Comparison of ENCODE assay signal across 18 cellular contexts in the genomic region with DNA sequence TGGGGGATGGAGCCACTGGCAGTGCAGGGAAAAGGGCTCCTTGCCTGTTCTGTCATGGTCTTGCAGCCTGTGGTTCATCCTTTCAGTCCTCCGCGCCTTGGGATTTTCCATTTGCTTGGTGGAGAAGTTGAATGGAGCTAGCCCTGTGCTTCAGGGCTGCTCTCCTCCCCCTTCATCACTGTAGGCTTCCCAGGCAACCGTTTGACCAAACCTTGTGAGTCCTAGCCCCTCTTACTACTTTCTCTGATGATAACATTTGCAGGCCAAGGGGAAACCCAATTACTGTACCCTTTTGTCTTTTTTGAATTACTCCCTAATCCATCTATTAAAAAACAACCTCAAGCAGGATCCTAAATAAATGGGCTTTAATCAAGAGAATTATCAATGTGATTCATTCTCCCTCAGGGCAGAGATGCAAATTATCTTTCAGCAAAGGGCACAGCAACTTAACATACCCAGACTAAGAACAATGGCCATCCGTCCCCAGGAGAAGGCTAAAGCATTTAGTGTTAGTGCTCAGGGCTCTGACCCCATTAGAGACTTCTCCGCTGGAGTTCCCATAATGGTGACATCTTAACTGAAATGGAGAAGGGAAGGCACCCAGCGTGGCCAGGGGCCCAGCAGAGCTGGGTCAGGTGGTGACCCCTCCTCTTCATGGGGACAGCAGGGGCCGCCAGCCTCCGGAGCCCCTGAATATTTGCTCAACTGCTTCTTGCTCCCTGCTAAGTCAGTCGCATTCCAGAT. TPM values are rescaled to one million over a fixed set of nuclear protein-coding genes. Genes with fewer than 3 reads are reported as not detected.
DNase-seq lines count a peak whose midpoint lies in the region; ATAC-seq and TF ChIP-seq lines count a peak whose summit lies in the region.
"Had no signal": no experiment of that assay in that cellular context is flagged by ENCODE, and none has a peak within 500 bp of the region (broad histone marks: within the 10 kb centered on the region; RNA-seq: fewer than 3 reads in every experiment).

No MANE protein-coding gene starts in this region.

- H3K9me3 Mint-ChIP-seq in activated CD4-positive, alpha-beta T cell treated with anti-CD3 and anti-CD28 coated beads for 36 hours (ENCODE audit: low read depth): no peaks in the 10 kb centered on the region
- H3K9me3 Mint-ChIP-seq: T-cell had no signal

- H3K36me3 Mint-ChIP-seq in activated CD4-positive, alpha-beta T cell treated with anti-CD3 and anti-CD28 coated beads for 36 hours (ENCODE audit: low read depth): no peaks in the 10 kb centered on the region
- H3K36me3 Mint-ChIP-seq: T-cell had no signal

- no peak overlapping the region for H3K27ac ChIP-seq in HEK293 (ENCODE audit: extremely low read depth, low read depth, low read length)
- H3K27ac ChIP-seq: pancreas, testis, WERI-Rb-1 had no signal

- no peaks in the 10 kb centered on the region for H3K4me1 ChIP-seq in HEK293 (ENCODE audit: control insufficient read depth, insufficient read depth, low read length)
- H3K4me1 ChIP-seq in iPS-15b (ENCODE audit: control insufficient read depth, insufficient read depth, low read length): peaks cover 9% of the 10 kb centered on the region
- H3K4me1 ChIP-seq: pancreas had no signal

- no peak overlapping the region for H3K27ac Mint-ChIP-seq in activated CD4-positive, alpha-beta T cell treated with anti-CD3 and anti-CD28 coated beads for 36 hours
- H3K27ac Mint-ChIP-seq: B cell, T-cell had no signal

- CTCF ChIA-PET in HEK293 (lab: Yijun Ruan, JAX): no interaction called here
- CTCF ChIA-PET in activated CD4-positive, alpha-beta T cell treated with anti-CD3 and anti-CD28 coated beads for 36 hours (lab: Charles Lee): no interaction called here

- H3K36me3 ChIP-seq in HEK293 (ENCODE audit: control insufficient read depth in 2 of 2, insufficient read depth in 1 of 2, low read length in 2 of 2) (no peaks in the 10 kb centered on the region), iPS-15b (ENCODE audit: control insufficient read depth, insufficient read depth, low read length) (no peaks in the 10 kb centered on the region)
- H3K36me3 ChIP-seq: pancreas, WERI-Rb-1 had no signal

- no peaks in the 10 kb centered on the region for H3K4me1 Mint-ChIP-seq in activated CD4-positive, alpha-beta T cell treated with anti-CD3 and anti-CD28 coated beads for 36 hours
- H3K4me1 Mint-ChIP-seq: B cell, T-cell had no signal

- peak; percentile 51 for DNase-seq in SK-MEL-5 (ENCODE audit: low read depth, low spot score)
- DNase-seq in smooth muscle cell of the brain vasculature (ENCODE audit: low read depth, low spot score): peak; percentile 32
- no peak for DNase-seq in sciatic nerve (ENCODE audit: low spot score)
- no peak for DNase-seq in activated CD4-positive, alpha-beta T cell treated with anti-CD3 and anti-CD28 coated beads for 36 hours
- no peak for DNase-seq in stimulated activated naive CD4-positive, alpha-beta T cell treated with Interleukin-2 at 50 U/mL for 16 hours (lab: John Stamatoyannopoulos, UW)
- DNase-seq: GOT3; hypothalamus; NCI-H1436; NCI-H345; pancreas; stimulated activated CD4-positive, alpha-beta T cell treated with anti-CD3 and anti-CD28 coated beads, Interleukin-4, amount 100 ng/mL, for 4 hours; stimulated activated CD8-positive, alpha-beta memory T cell treated with anti-CD3 and anti-CD28 coated beads, Interleukin-4, amount 100 ng/mL, for 48 hours; T-cell; testis; WERI-Rb-1 had no signal

- ATAC-seq in sciatic nerve: no peak
- no peak for ATAC-seq in activated CD4-positive, alpha-beta T cell treated with anti-CD3 and anti-CD28 coated beads for 36 hours
- ATAC-seq: pancreas, T-cell had no signal

- H3K4me3 ChIP-seq in HEK293 (ENCODE audit: low read depth, low read length): no peak overlapping the region
- H3K4me3 ChIP-seq in iPS-15b (ENCODE audit: low read depth, low read length): peak overlapping the region; percentile 4
- H3K4me3 ChIP-seq: pancreas, testis had no signal

- in situ Hi-C loops in SK-MEL-5 (cut with HindIII; ENCODE audit: low pct_unique_long_range_greater_than_20kb, low sequenced_read_pairs): no loop called here

- TF ChIP-seq CTCF in HEK293 (tag by site-specific recombination; IDR thresholded peaks at IDR 0.05): no peak

- POLR2A ChIA-PET in HEK293 (lab: Yijun Ruan, JAX): interaction anchor here (1.4 to 1.6 kb wide), 2 partner anchors 35 to 36 kb away, joined by 3 to 4 read pairs; no protein-coding TSS in a partner anchor
- POLR2A ChIA-PET in activated CD4-positive, alpha-beta T cell treated with anti-CD3 and anti-CD28 coated beads for 36 hours (lab: Charles Lee): no interaction called here

- intact Hi-C loops in sciatic nerve (cut with DNase I): no loop called here
- intact Hi-C loops in activated CD4-positive, alpha-beta T cell treated with anti-CD3 and anti-CD28 coated beads for 36 hours (cut with DNase I, micrococcal nuclease): no loop called here

- H3K9ac ChIP-seq in iPS-15b (ENCODE audit: low read depth, low read length): no peak overlapping the region

- H3K4me3 Mint-ChIP-seq in activated CD4-positive, alpha-beta T cell treated with anti-CD3 and anti-CD28 coated beads for 36 hours: no peak overlapping the region
- H3K4me3 Mint-ChIP-seq: B cell, T-cell had no signal

- H3K27me3 Mint-ChIP-seq in activated CD4-positive, alpha-beta T cell treated with anti-CD3 and anti-CD28 coated beads for 36 hours: no peaks in the 10 kb centered on the region
- H3K27me3 Mint-ChIP-seq: T-cell had no signal

- H3K27me3 ChIP-seq in iPS-15b (ENCODE audit: control insufficient read depth, insufficient read depth, low read length): peaks cover 18% of the 10 kb centered on the region
- H3K27me3 ChIP-seq: pancreas, testis had no signal

- H3K9me3 ChIP-seq in HEK293 (ENCODE audit: control insufficient read depth, insufficient read depth, low read depth, low read length) (no peaks in the 10 kb centered on the region), iPS-15b (ENCODE audit: control insufficient read depth, insufficient read depth, low read length) (no peaks in the 10 kb centered on the region)
- H3K9me3 ChIP-seq: pancreas, testis had no signal

TF ChIP-seq in HEK293, 187 proteins besides CTCF, POLR2A, EP300 and RAD21:
- peak; percentile 34 for TF ChIP-seq ZIC2 (tag by site-specific recombination; IDR thresholded peaks at IDR 0.05)
- TF ChIP-seq ZNF404 (tag by site-specific recombination; IDR thresholded peaks at IDR 0.05): no peak

RNA-seq across cellular contexts. Expression of a gene that starts 40.7 kb away (rescaled TPM):
- 74.0 and 79.5 TPM in 2 replicates for total RNA-seq in SK-MEL-5 (2014; rRNA removed; shearing (Covaris generic))
- 100 and 110 TPM in 2 replicates for polyA plus RNA-seq in SK-MEL-5 (2015; cell fraction: cytosol; rRNA removed)
- polyA plus RNA-seq in SK-MEL-5 (2015; cell fraction: nucleus; rRNA removed): 62.4 and 93.0 TPM in 2 replicates
- total RNA-seq in sciatic nerve: 236 TPM
- total RNA-seq in activated CD4-positive, alpha-beta T cell treated with anti-CD3 and anti-CD28 coated beads for 36 hours: 1 to 10 TPM; 7.5 TPM

Comparison
In these comparisons a context has a peak if more than half of its experiments do, and no peak if none do; other contexts are left out.
1. DNase-seq: peak in SK-MEL-5 (single experiment) and smooth muscle cell of the brain vasculature (single experiment); none in sciatic nerve (single experiment), activated CD4-positive, alpha-beta T cell treated with anti-CD3 and anti-CD28 coated beads for 36 hours (single experiment) and stimulated activated naive CD4-positive, alpha-beta T cell treated with Interleukin-2 at 50 U/mL for 16 hours (single experiment).